Comparison of ENCODE assay signal across 21 cellular contexts in genomic region chr9:121301881-121302286, GRCh38. TPM values are rescaled to one million over a fixed set of nuclear protein-coding genes. Genes with fewer than 3 reads are reported as not detected.
DNase-seq lines count a peak whose midpoint lies in the region; ATAC-seq and TF ChIP-seq lines count a peak whose summit lies in the region.
"Had no signal": no experiment of that assay in that cellular context is flagged by ENCODE, and none has a peak within 500 bp of the region (broad histone marks: within the 10 kb centered on the region; RNA-seq: fewer than 3 reads in every experiment).

No MANE protein-coding gene starts in this region.

- WGBS in tibial nerve, 2 donors = 81 to 93% methylated on average over 10 to 11 of the region's 11 CpGs
- WGBS in hepatocyte (ENCODE audit: low lambda C conversion rate, missing lambda C conversion rate) = 99% methylated on average over 11 of the region's 11 CpGs

- H3K27me3 ChIP-seq in tibial nerve (no peaks in the 10 kb centered on the region), hepatocyte (no peaks in the 10 kb centered on the region)

- peak overlapping the region; percentile 49 for H3K27ac ChIP-seq in cingulate gyrus (ENCODE audit: low read depth, low read length)
- peak overlapping the region; percentile 86 to 98 (median 90) for H3K27ac ChIP-seq in tibial nerve
- no peak overlapping the region for H3K27ac ChIP-seq in hepatocyte

- H3K9me2 ChIP-seq in hepatocyte (replicated peaks; ENCODE audit: insufficient read depth) = no peaks in the 10 kb centered on the region
- H3K9me2 ChIP-seq: SK-N-SH had no signal

- no peaks in the 10 kb centered on the region for H3K9me3 ChIP-seq in tibial nerve
- no peaks in the 10 kb centered on the region for H3K9me3 ChIP-seq in hepatocyte (ENCODE audit: low read depth)
- H3K9me3 ChIP-seq: SK-N-SH had no signal

- peaks cover 8% of the 10 kb centered on the region for H3K79me2 ChIP-seq in hepatocyte

- H3K4me1 ChIP-seq in tibial nerve (peaks cover 0 to 92% (median 72%) of the 10 kb centered on the region in 4 donors), hepatocyte (ENCODE audit: insufficient read depth) (peaks cover 25% of the 10 kb centered on the region)

- H3K36me3 ChIP-seq in tibial nerve (peaks cover 12 to 54% (median 37%) of the 10 kb centered on the region in 3 donors), hepatocyte (replicated peaks; ENCODE audit: insufficient read depth, low read depth) (no peaks in the 10 kb centered on the region)

- TF ChIP-seq EP300 in tibial nerve (IDR thresholded peaks at IDR 0.05) = peak in 1 of 2 donors; percentile 16

- ATAC-seq in left ventricle myocardium superior (no peak), sciatic nerve (no peak), GM18907 (IDR thresholded peaks at IDR 0.05; ENCODE audit: unreplicated experiment) (no peak)
- ATAC-seq: left colon; stimulated activated naive CD8-positive, alpha-beta T cell treated with anti-CD3 and anti-CD28 coated beads, Interleukin-15, Interleukin-2, amounts not matched to agents 100 U/mL and 50 U/mL, for 24 hours had no signal

- no peaks in the 10 kb centered on the region for H4K20me1 ChIP-seq in hepatocyte (ENCODE audit: insufficient read depth, poor library complexity, severe bottlenecking)

- no peak for TF ChIP-seq POLR2A in tibial nerve (IDR thresholded peaks at IDR 0.05)

- H3K4me3 ChIP-seq in tibial nerve (peak overlapping the region; percentile 60 to 74 (median 67)), hepatocyte (no peak overlapping the region)

- TF ChIP-seq CTCF in tibial nerve (IDR thresholded peaks at IDR 0.05) (no peak), hepatocyte (IDR thresholded peaks at IDR 0.05; ENCODE audit: poor library complexity) (no peak)

- peak; percentile 37 for DNase-seq in left ventricle myocardium superior
- DNase-seq in sciatic nerve (ENCODE audit: low spot score) = peak; percentile 56
- DNase-seq in tibial nerve (ENCODE audit: low spot score in 2 of 2) = peak in 1 of 2 donors; percentile 11
- no peak for DNase-seq in GM19240 (ENCODE audit: insufficient read length, low spot score)
- no peak for DNase-seq in hepatocyte (ENCODE audit: low spot score)
- DNase-seq: activated CD4-positive, alpha-beta T cell treated with anti-CD3 and anti-CD28 coated beads, Interleukin-2, amount 10 ng/mL, durations not matched to agents 7 days and 5 days; activated naive CD8-positive, alpha-beta T cell treated with anti-CD3 and anti-CD28 coated beads for 36 hours; CD4-positive, alpha-beta T cell; DMS153; HCEC 1CT; MM.1S; NCI-H1436 treated with DMSO at 0.1 percent for 48 hours; NCI-H526; SK-N-SH; stimulated activated CD4-positive, alpha-beta T cell treated with anti-CD3 and anti-CD28 coated beads, Interleukin-12 subunit alpha, Interleukin-12 subunit beta, amount 100 ng/mL, for 4 hours; stimulated activated CD4-positive, alpha-beta T cell treated with anti-CD3 and anti-CD28 coated beads, Interleukin-4, amount 100 ng/mL, for 4 hours; stimulated activated naive CD8-positive, alpha-beta T cell treated with anti-CD3 and anti-CD28 coated beads, Interleukin-15, Interleukin-2, amounts not matched to agents 100 U/mL and 50 U/mL, for 24 hours; T-helper 2 cell had no signal

- no peak overlapping the region for H2AFZ ChIP-seq in hepatocyte

- no peak overlapping the region for H3K4me2 ChIP-seq in hepatocyte
- H3K4me2 ChIP-seq: SK-N-SH had no signal

- intact Hi-C loops in left ventricle myocardium superior (cut with micrococcal nuclease) = loop anchor here (10.0 kb wide), 1 partner anchor 87 kb away; no protein-coding TSS in a partner anchor
- intact Hi-C loops in sciatic nerve (cut with DNase I) = no loop called here

RNA-seq across cellular contexts. Expression of gene GSN, which starts 33.9 kb away (rescaled TPM):
- total RNA-seq in left ventricle myocardium superior (717 TPM), sciatic nerve (1,757 TPM), tibial nerve (1,000 to 10,000 TPM; 1,899 to 6,678 (median 4,539) TPM), hepatocyte (369 and 396 TPM in 2 replicates)
- 321 and 404 TPM in 2 replicates for polyA plus RNA-seq in hepatocyte

Comparison
In these comparisons a context has a peak if more than half of its experiments do, and no peak if none do; other contexts are left out.
1. DNase-seq: peak in left ventricle myocardium superior (single experiment) and sciatic nerve (single experiment); none in GM19240 (single experiment) and hepatocyte (single experiment).